In genomic region chr10:103858360-103858759, GRCh38 we compare ENCODE assay signal across 15 cellular contexts.
"Had no signal": no experiment of that assay in that cellular context is flagged by ENCODE, and none has a peak within 500 bp of the region (broad histone marks: within the 10 kb centered on the region; RNA-seq: fewer than 3 reads in every experiment).

No MANE protein-coding gene starts in this region.

- H3K27ac ChIP-seq: SJSA1 had no signal

- DNase-seq: Karpas-422, MG63, NCI-H1092, NCI-H1105 treated with DMSO at 0.1 percent for 48 hours, NCI-H1417 treated with DMSO at 0.1 percent for 48 hours, NCI-H1694 treated with DMSO at 0.1 percent for 48 hours, NCI-H1930, NCI-H2081, NCI-H2107, NCI-H524, NCI-H748 treated with DMSO at 0.1 percent for 48 hours, PC-3, SK-N-SH, SW 1271 had no signal

- H3K9me3 ChIP-seq: MG63, SJSA1, SK-N-SH had no signal

- H3K4me3 ChIP-seq: MG63, SJSA1 had no signal

- H3K4me2 ChIP-seq: SK-N-SH had no signal

- H3K36me3 ChIP-seq: MG63, SJSA1 had no signal

- H3K9ac ChIP-seq: SK-N-SH had no signal
